In genomic region chr7:99767662-99768061, GRCh38 we compare ENCODE assay signal across 15 cellular contexts.
A peak's percentile ranks its signal among the peaks of the same experiment; 100 is the strongest.
DNase-seq lines count a peak whose midpoint lies in the region; ATAC-seq lines count a peak whose summit lies in the region.
"Had no signal": no experiment of that assay in that cellular context is flagged by ENCODE, and none has a peak within 500 bp of the region (broad histone marks: within the 10 kb centered on the region; RNA-seq: fewer than 3 reads in every experiment).

No MANE protein-coding gene starts in this region.

- H3K27ac Mint-ChIP-seq in stimulated activated memory B cell treated with anti-CD40 and anti-IgM and Interleukin-4, amounts not matched to agents 10 μg/mL and 1 μg/mL and 100 μg/mL, for 72 hours, result no peak overlapping the region
- H3K27ac Mint-ChIP-seq: progenitor cell of endocrine pancreas had no signal

- H3K27me3 Mint-ChIP-seq in stimulated activated memory B cell treated with anti-CD40 and anti-IgM and Interleukin-4, amounts not matched to agents 10 μg/mL and 1 μg/mL and 100 μg/mL, for 72 hours, result peaks cover 94% of the 10 kb centered on the region
- H3K27me3 Mint-ChIP-seq: progenitor cell of endocrine pancreas had no signal

- no peak for DNase-seq in activated CD4-positive, CD25-positive, alpha-beta regulatory T cell treated with anti-CD3 and anti-CD28 coated beads, Interleukin-2, amount 50 U/mL, for 72 hours
- DNase-seq in GM03348 (ENCODE audit: low spot score), result no peak
- no peak for DNase-seq in NCI-H2196 treated with DMSO at 0.1 percent for 48 hours (lab: John Stamatoyannopoulos, UW; ENCODE audit: unreplicated experiment)
- DNase-seq: activated T-cell treated with anti-CD3 and anti-CD28 coated beads, Interleukin-2, amount 50 U/mL, for 48 hours; body of pancreas; Calu3; hypothalamus; mesenchymal stem cell; NCI-H187 had no signal

- peaks cover 7% of the 10 kb centered on the region for H3K9me3 Mint-ChIP-seq in stimulated activated memory B cell treated with anti-CD40 and anti-IgM and Interleukin-4, amounts not matched to agents 10 μg/mL and 1 μg/mL and 100 μg/mL, for 72 hours

- ATAC-seq in GM18873 (IDR thresholded peaks at IDR 0.05; ENCODE audit: low FRiP score, unreplicated experiment) (peak; percentile 79), GM21717 (IDR thresholded peaks at IDR 0.05; ENCODE audit: unreplicated experiment) (peak; percentile 83), HG03159 (IDR thresholded peaks at IDR 0.05; ENCODE audit: unreplicated experiment) (peak; percentile 77)
- ATAC-seq in stimulated activated memory B cell treated with anti-CD40 and anti-IgM and Interleukin-4, amounts not matched to agents 10 μg/mL and 1 μg/mL and 100 μg/mL, for 72 hours, result peak; percentile 83
- ATAC-seq: body of pancreas, HepG2 had no signal

- no peak overlapping the region for H3K4me3 Mint-ChIP-seq in stimulated activated memory B cell treated with anti-CD40 and anti-IgM and Interleukin-4, amounts not matched to agents 10 μg/mL and 1 μg/mL and 100 μg/mL, for 72 hours

- H3K36me3 Mint-ChIP-seq in stimulated activated memory B cell treated with anti-CD40 and anti-IgM and Interleukin-4, amounts not matched to agents 10 μg/mL and 1 μg/mL and 100 μg/mL, for 72 hours, result no peaks in the 10 kb centered on the region

- H3K4me1 Mint-ChIP-seq in stimulated activated memory B cell treated with anti-CD40 and anti-IgM and Interleukin-4, amounts not matched to agents 10 μg/mL and 1 μg/mL and 100 μg/mL, for 72 hours, result peaks cover 18% of the 10 kb centered on the region
